18 cellular contexts compared by ENCODE assay signal in the genomic region with DNA sequence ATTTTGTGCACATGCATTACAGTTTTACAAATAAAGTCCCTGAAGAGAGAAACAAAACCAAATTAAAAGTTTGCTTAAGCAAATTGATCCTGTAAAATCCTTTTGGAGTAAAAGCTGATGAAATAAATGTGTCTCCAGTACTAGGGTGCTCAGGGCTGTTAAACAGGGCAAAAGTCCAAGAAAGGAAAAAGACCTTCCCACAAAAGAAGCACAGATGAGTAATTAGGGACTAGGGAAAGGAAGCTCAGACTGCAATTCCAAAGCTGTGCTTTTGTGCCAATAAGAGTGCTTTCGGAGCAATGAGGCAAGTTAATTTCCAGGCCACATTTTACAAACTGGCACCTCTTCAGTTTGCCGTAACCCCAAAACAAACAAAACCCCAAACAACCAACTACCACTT. TPM values are rescaled to one million over a fixed set of nuclear protein-coding genes. Genes with fewer than 3 reads are reported as not detected.
DNase-seq lines count a peak whose midpoint lies in the region; ATAC-seq, FAIRE-seq and TF ChIP-seq lines count a peak whose summit lies in the region.
"Had no signal": no experiment of that assay in that cellular context is flagged by ENCODE, and none has a peak within 500 bp of the region (broad histone marks: within the 10 kb centered on the region; RNA-seq: fewer than 3 reads in every experiment).

No MANE protein-coding gene starts in this region.

- H3K36me3 Mint-ChIP-seq in neural progenitor cell = no peaks in the 10 kb centered on the region
- H3K36me3 Mint-ChIP-seq: activated CD4-positive, alpha-beta memory T cell treated with anti-CD3 and anti-CD28 coated beads for 36 hours had no signal

- H3K27me3 Mint-ChIP-seq in neural progenitor cell (ENCODE audit: insufficient read depth, low read depth) = peaks cover 5% of the 10 kb centered on the region

- TF ChIP-seq CTCF in bronchial epithelial cell (IDR thresholded peaks at IDR 0.05; ENCODE audit: insufficient read depth, low read length, severe bottlenecking) (no peak), neural progenitor cell (IDR thresholded peaks at IDR 0.05) (no peak), MM.1S (IDR thresholded peaks at IDR 0.05; ENCODE audit: low read length) (no peak), heart left ventricle (IDR thresholded peaks at IDR 0.05) (no peak)

- ATAC-seq in heart left ventricle = no peak

- peak overlapping the region; percentile 65 for H3K4me2 ChIP-seq in neural progenitor cell
- H3K4me2 ChIP-seq in MM.1S (ENCODE audit: low read depth, low read length) = no peak overlapping the region
- H3K4me2 ChIP-seq: SK-N-SH had no signal

- H3K9me3 Mint-ChIP-seq in neural progenitor cell = no peaks in the 10 kb centered on the region
- H3K9me3 Mint-ChIP-seq: activated B cell treated with CpG ODN at 0.5 μM for 24 hours; activated CD4-positive, alpha-beta memory T cell treated with anti-CD3 and anti-CD28 coated beads for 36 hours; HFFc6; neural crest cell; T-helper 2 cell treated with Interferon-gamma antibody and Interleukin-4, amounts not matched to agents 5 μg/mL and 100 μg/mL, for 36 hours had no signal

- no peak overlapping the region for H3K9ac ChIP-seq in neural progenitor cell
- no peak overlapping the region for H3K9ac ChIP-seq in MM.1S (ENCODE audit: low read length)
- H3K9ac ChIP-seq: SK-N-SH had no signal

- peak overlapping the region; percentile 51 for H2AFZ ChIP-seq in neural progenitor cell (replicated peaks)
- no peak overlapping the region for H2AFZ ChIP-seq in MM.1S (ENCODE audit: low read length)

- H4K20me1 ChIP-seq in neural progenitor cell (ENCODE audit: low read depth) (no peaks in the 10 kb centered on the region), MM.1S (ENCODE audit: insufficient read depth, low read length) (no peaks in the 10 kb centered on the region)

- H3K9me2 ChIP-seq in MM.1S (replicated peaks; ENCODE audit: insufficient read depth, low read length) = no peaks in the 10 kb centered on the region
- H3K9me2 ChIP-seq: SK-N-SH had no signal

- H3K27ac Mint-ChIP-seq in neural progenitor cell = no peak overlapping the region
- H3K27ac Mint-ChIP-seq: activated B cell treated with CpG ODN at 0.5 μM for 24 hours; activated CD4-positive, alpha-beta memory T cell treated with anti-CD3 and anti-CD28 coated beads for 36 hours; HFFc6; T-helper 2 cell treated with Interferon-gamma antibody and Interleukin-4, amounts not matched to agents 5 μg/mL and 100 μg/mL, for 36 hours had no signal

- H3K27me3 ChIP-seq in bronchial epithelial cell (ENCODE audit: control insufficient read depth, insufficient read depth, low read length) (peaks cover 1% of the 10 kb centered on the region), neural progenitor cell (no peaks in the 10 kb centered on the region), MM.1S (replicated peaks; ENCODE audit: insufficient read depth, low read length) (no peaks in the 10 kb centered on the region), heart left ventricle (peaks cover 0 to 22% (median 3%) of the 10 kb centered on the region in 9 donors)
- H3K27me3 ChIP-seq: upper lobe of left lung had no signal

- peak overlapping the region; percentile 47 for H3K27ac ChIP-seq in neural progenitor cell
- H3K27ac ChIP-seq in MM.1S (ENCODE audit: low read length) = no peak overlapping the region
- H3K27ac ChIP-seq in heart left ventricle = no peak overlapping the region
- H3K27ac ChIP-seq: upper lobe of left lung had no signal

- H3F3A ChIP-seq in neural progenitor cell (ENCODE audit: low read depth) = peaks cover 18% of the 10 kb centered on the region
- H3F3A ChIP-seq in MM.1S (ENCODE audit: insufficient read depth, low read length) = no peaks in the 10 kb centered on the region

- TF ChIP-seq POLR2A in heart left ventricle (IDR thresholded peaks at IDR 0.05) = no peak

- intact Hi-C loops in heart left ventricle (cut with DNase I) = loop anchor here in 4 of 10 donors (5.0 kb wide), 4 partner anchors 133 to 233 kb away; no protein-coding TSS in a partner anchor

- H3K4me3 Mint-ChIP-seq in neural progenitor cell = no peak overlapping the region
- H3K4me3 Mint-ChIP-seq: activated B cell treated with CpG ODN at 0.5 μM for 24 hours; activated CD4-positive, alpha-beta memory T cell treated with anti-CD3 and anti-CD28 coated beads for 36 hours; HFFc6; neural crest cell; T-helper 2 cell treated with Interferon-gamma antibody and Interleukin-4, amounts not matched to agents 5 μg/mL and 100 μg/mL, for 36 hours had no signal

- no peaks in the 10 kb centered on the region for H3K9me3 ChIP-seq in neural progenitor cell (ENCODE audit: low read depth)
- H3K9me3 ChIP-seq in MM.1S (replicated peaks; ENCODE audit: insufficient read depth, low read length) = no peaks in the 10 kb centered on the region
- H3K9me3 ChIP-seq in heart left ventricle = no peaks in the 10 kb centered on the region
- H3K9me3 ChIP-seq: SK-N-SH, upper lobe of left lung had no signal

- 41 to 74% (median 45%) methylated on average over 2 of the region's 2 CpGs for WGBS in heart left ventricle, 4 donors

- H3K4me1 ChIP-seq in neural progenitor cell (peaks cover 27% of the 10 kb centered on the region), MM.1S (ENCODE audit: low read length) (no peaks in the 10 kb centered on the region), heart left ventricle (peaks cover 0 to 3% (median 0%) of the 10 kb centered on the region in 12 donors)
- H3K4me1 ChIP-seq: upper lobe of left lung had no signal

- H3K79me2 ChIP-seq in neural progenitor cell (ENCODE audit: low read depth) (no peaks in the 10 kb centered on the region), MM.1S (ENCODE audit: low read length) (no peaks in the 10 kb centered on the region)

- H3K4me1 Mint-ChIP-seq in neural progenitor cell = peaks cover 23% of the 10 kb centered on the region

- FAIRE-seq in bronchial epithelial cell (lab: Jason Lieb, UNC) (peak; percentile 64), RCC 7860 (lab: Jason Lieb, UNC) (no peak)

- H3K4me3 ChIP-seq in bronchial epithelial cell (ENCODE audit: low read depth, low read length) (no peak overlapping the region), neural progenitor cell (no peak overlapping the region), MM.1S (ENCODE audit: low read length) (no peak overlapping the region), heart left ventricle (no peak overlapping the region)
- H3K4me3 ChIP-seq: upper lobe of left lung had no signal

- DNase-seq in ELR (ENCODE audit: low read depth) = peak; percentile 43
- peak; percentile 66 to 88 for DNase-seq in NCI-H446 (lab: John Stamatoyannopoulos, UW)
- DNase-seq in bronchial epithelial cell (ENCODE audit: low read depth) = no peak
- DNase-seq in neural progenitor cell (ENCODE audit: low spot score) = peak; percentile 17
- DNase-seq in stimulated activated naive CD4-positive, alpha-beta T cell treated with Interleukin-2 at 50 U/mL for 16 hours (lab: John Stamatoyannopoulos, UW) = no peak
- DNase-seq in MM.1S = no peak
- no peak for DNase-seq in RCC 7860 (ENCODE audit: low spot score)
- no peak for DNase-seq in heart left ventricle
- DNase-seq: activated B cell treated with CpG ODN at 0.5 μM for 24 hours; activated CD4-positive, alpha-beta memory T cell treated with anti-CD3 and anti-CD28 coated beads for 36 hours; activated naive CD4-positive, alpha-beta T cell treated with Interleukin-2 at 50 U/mL for 16 hours; cerebellar nuclear complex; effector CD4-positive, alpha-beta T cell; HFFc6; SK-N-SH; upper lobe of left lung had no signal

- H3K36me3 ChIP-seq in bronchial epithelial cell (ENCODE audit: control insufficient read depth, insufficient read depth, low read length) = no peaks in the 10 kb centered on the region
- H3K36me3 ChIP-seq in neural progenitor cell = no peaks in the 10 kb centered on the region
- no peaks in the 10 kb centered on the region for H3K36me3 ChIP-seq in MM.1S (replicated peaks; ENCODE audit: insufficient read depth, low read length)
- H3K36me3 ChIP-seq in heart left ventricle = no peaks in the 10 kb centered on the region
- H3K36me3 ChIP-seq: upper lobe of left lung had no signal

RNA-seq across cellular contexts. Expression of gene RNF182, which starts 10.4 kb away (rescaled TPM):
- total RNA-seq in bronchial epithelial cell (0.13 TPM in 1 of 2 replicates, not detected in the other), neural progenitor cell (ENCODE audit: low replicate concordance) (10.3 and 15.3 TPM in 2 replicates), heart left ventricle (under 1 TPM in 2 of 9 donors, not detected in 7; 0.39 to 0.75 TPM)
- under 1 TPM in 1 of 2 donors, not detected in 1; 0.07 TPM for polyA plus RNA-seq in heart left ventricle
- total RNA-seq: activated B cell treated with CpG ODN at 0.5 μM for 24 hours; activated CD4-positive, alpha-beta memory T cell treated with anti-CD3 and anti-CD28 coated beads for 36 hours had no signal

Comparison
In these comparisons a context has a peak if more than half of its experiments do, and no peak if none do; other contexts are left out.
1. DNase-seq: peak in ELR (single experiment), NCI-H446 (2 of 2) and neural progenitor cell (single experiment); none in bronchial epithelial cell (single experiment), stimulated activated naive CD4-positive, alpha-beta T cell treated with Interleukin-2 at 50 U/mL for 16 hours (single experiment), MM.1S (single experiment), RCC 7860 (single experiment) and heart left ventricle (0 of 5).